In genomic region chr11:123193742-123194141, GRCh38 we compare ENCODE assay signal across 11 cellular contexts. TPM values are rescaled to one million over a fixed set of nuclear protein-coding genes. Genes with fewer than 3 reads are reported as not detected.
DNase-seq lines count a peak whose midpoint lies in the region; ATAC-seq and TF ChIP-seq lines count a peak whose summit lies in the region.
"Had no signal": no experiment of that assay in that cellular context is flagged by ENCODE, and none has a peak within 500 bp of the region (broad histone marks: within the 10 kb centered on the region; RNA-seq: fewer than 3 reads in every experiment).

No MANE protein-coding gene starts in this region.

- no peaks in the 10 kb centered on the region for H3K9me3 Mint-ChIP-seq in mesothelial cell of epicardium
- no peaks in the 10 kb centered on the region for H3K9me3 Mint-ChIP-seq in activated T-helper 2 cell treated with anti-CD3 and anti-CD28 coated beads, Interferon-gamma antibody, Interleukin-2, Interleukin-4, amounts not matched to agents 10 μg/mL and 5 μg/mL and 100 μg/mL, durations not matched to agents 14 hours and 24 hours and 36 hours

- peak overlapping the region; percentile 67 for H2AK5ac ChIP-seq in IMR-90 (ENCODE audit: low read depth, low read length)

- POLR2A ChIA-PET in IMR-90 (lab: Charles Lee; ENCODE audit: unreplicated experiment) = interaction anchor here (0.9 kb wide), 1 partner anchor 132 kb away, joined by 4 read pairs; the partner anchor contains the start of gene HSPA8

- H3K14ac ChIP-seq in IMR-90 (replicated peaks; ENCODE audit: low read depth, low read length) = peak overlapping the region; percentile 89

- peak overlapping the region; percentile 95 for H4K91ac ChIP-seq in IMR-90 (ENCODE audit: insufficient read depth, low read depth, low read length)

- H3K79me1 ChIP-seq in IMR-90 (ENCODE audit: low read depth in 1 of 2, low read length in 2 of 2) = peaks cover 3 to 59% of the 10 kb centered on the region in 2 experiments; a peak in 3 of 4 replicates

- intact Hi-C loops in IMR-90 (cut with micrococcal nuclease) = loop anchor here (2.0 to 5.0 kb wide), 2 partner anchors 53 to 81 kb away; no protein-coding TSS in a partner anchor
- intact Hi-C loops in transverse colon (cut with DNase I; ENCODE audit: low total_unique reads) = no loop called here
- intact Hi-C loops in activated T-helper 2 cell treated with anti-CD3 and anti-CD28 coated beads, Interferon-gamma antibody, Interleukin-2, Interleukin-4, amounts not matched to agents 10 μg/mL and 5 μg/mL and 100 μg/mL, durations not matched to agents 14 hours and 24 hours and 36 hours (cut with micrococcal nuclease) = loop anchor here (10.0 kb wide), 1 partner anchor 209 kb away; the partner anchor contains the start of gene BSX

- H3K4me1 ChIP-seq in IMR-90 (ENCODE audit: control insufficient read depth, insufficient read depth, low read length) = peaks cover 24% of the 10 kb centered on the region
- H3K4me1 ChIP-seq in transverse colon = peaks cover 0 to 26% (median 12%) of the 10 kb centered on the region in 4 donors

- H3K27ac ChIP-seq in IMR-90 (ENCODE audit: insufficient read depth, low read length) (peak overlapping the region; percentile 93), coronary artery (peak overlapping the region in 1 of 2 donors; percentile 51), transverse colon (peak overlapping the region; percentile 83 to 93 (median 86))

- H3K9me1 ChIP-seq in IMR-90 (ENCODE audit: insufficient read depth, low read length) = peaks cover 18% of the 10 kb centered on the region

- H2BK5ac ChIP-seq in IMR-90 (ENCODE audit: low read depth, low read length, poor library complexity, severe bottlenecking) = peak overlapping the region; percentile 86

- H3K9me3 ChIP-seq in IMR-90 (ENCODE audit: control insufficient read depth, insufficient read depth, low read length) (no peaks in the 10 kb centered on the region), transverse colon (no peaks in the 10 kb centered on the region)

- no TSS peak for BruUV-seq in IMR-90 (replicated peaks; lab: Mats Ljungman, UMichigan)

- H3K27ac Mint-ChIP-seq in mesothelial cell of epicardium = peak overlapping the region; percentile 85
- H3K27ac Mint-ChIP-seq in activated T-helper 2 cell treated with anti-CD3 and anti-CD28 coated beads, Interferon-gamma antibody, Interleukin-2, Interleukin-4, amounts not matched to agents 10 μg/mL and 5 μg/mL and 100 μg/mL, durations not matched to agents 14 hours and 24 hours and 36 hours = no peak overlapping the region

- H3K23ac ChIP-seq in IMR-90 (ENCODE audit: low read depth, low read length) = peak overlapping the region; percentile 78

- H4K20me1 ChIP-seq in IMR-90 (ENCODE audit: insufficient read depth, low read length) = peaks cover 4% of the 10 kb centered on the region

- H3K9ac ChIP-seq in IMR-90 (ENCODE audit: low read depth, low read length) = peak overlapping the region; percentile 98

- H3K27me3 Mint-ChIP-seq in mesothelial cell of epicardium (ENCODE audit: low read depth) = peaks cover 70% of the 10 kb centered on the region
- H3K27me3 Mint-ChIP-seq in activated T-helper 2 cell treated with anti-CD3 and anti-CD28 coated beads, Interferon-gamma antibody, Interleukin-2, Interleukin-4, amounts not matched to agents 10 μg/mL and 5 μg/mL and 100 μg/mL, durations not matched to agents 14 hours and 24 hours and 36 hours (ENCODE audit: low read depth) = peaks cover 69% of the 10 kb centered on the region

- peak overlapping the region; percentile 98 for H2BK120ac ChIP-seq in IMR-90 (ENCODE audit: low read depth, low read length)

- peak overlapping the region; percentile 72 for H3K4me2 ChIP-seq in IMR-90 (ENCODE audit: low read depth, low read length)

- H3K36me3 ChIP-seq in IMR-90 (ENCODE audit: control insufficient read depth, insufficient read depth, low read length) (peaks cover 16% of the 10 kb centered on the region), transverse colon (no peaks in the 10 kb centered on the region)

- H3K36me3 Mint-ChIP-seq in mesothelial cell of epicardium = no peaks in the 10 kb centered on the region
- H3K36me3 Mint-ChIP-seq in activated T-helper 2 cell treated with anti-CD3 and anti-CD28 coated beads, Interferon-gamma antibody, Interleukin-2, Interleukin-4, amounts not matched to agents 10 μg/mL and 5 μg/mL and 100 μg/mL, durations not matched to agents 14 hours and 24 hours and 36 hours (ENCODE audit: low read depth) = no peaks in the 10 kb centered on the region

- peak overlapping the region; percentile 77 for H3K4me3 Mint-ChIP-seq in mesothelial cell of epicardium
- H3K4me3 Mint-ChIP-seq in activated T-helper 2 cell treated with anti-CD3 and anti-CD28 coated beads, Interferon-gamma antibody, Interleukin-2, Interleukin-4, amounts not matched to agents 10 μg/mL and 5 μg/mL and 100 μg/mL, durations not matched to agents 14 hours and 24 hours and 36 hours (ENCODE audit: low read depth) = no peak overlapping the region

- TF ChIP-seq POLR2A in IMR-90 (IDR thresholded peaks at IDR 0.05; ENCODE audit: low read depth, low read length) (0 out of 2 replicates have a peak, but pooled peaks have one; percentile 3), transverse colon (IDR thresholded peaks at IDR 0.05) (no peak)

- peak overlapping the region; percentile 97 for H2AK9ac ChIP-seq in IMR-90 (replicated peaks; ENCODE audit: low read depth, low read length, poor library complexity)

- CTCF ChIA-PET in IMR-90 (lab: Yijun Ruan, JAX) = interaction anchor here (0.8 to 1.7 kb wide), 3 partner anchors 30 to 67 kb away, joined by 3 to 11 read pairs (median 3); no protein-coding TSS in a partner anchor

- H2BK15ac ChIP-seq in IMR-90 (ENCODE audit: low read depth, low read length) = peak overlapping the region; percentile 51; the same call in 2 of the 3 replicates

- no peak for TF ChIP-seq RAD21 in IMR-90 (IDR thresholded peaks at IDR 0.05; ENCODE audit: low read length)

- no peak for TF ChIP-seq CTCF in IMR-90 (conservative IDR thresholded peaks at IDR 0.05; ENCODE audit: low read depth, low read length)
- no peak for TF ChIP-seq CTCF in coronary artery (IDR thresholded peaks at IDR 0.05)
- TF ChIP-seq CTCF in mesothelial cell of epicardium (IDR thresholded peaks at IDR 0.05; ENCODE audit: unreplicated experiment) = no peak
- TF ChIP-seq CTCF in transverse colon (IDR thresholded peaks at IDR 0.05) = no peak

- in situ Hi-C loops in IMR-90 (cut with MboI; ENCODE audit: low sequenced_read_pairs) = loop anchor here (25.0 kb wide), 2 partner anchors 506 to 1006 kb away; no protein-coding TSS in a partner anchor
- in situ Hi-C loops in transverse colon (cut with MboI; ENCODE audit: low pct_ligation_motif_present in 1 of 4, low pct_unique_long_range_greater_than_20kb in 1 of 4, low sequenced_read_pairs in 3 of 4) = no loop called here

- dilution Hi-C loops in IMR-90 (cut with HindIII; ENCODE audit: low sequenced_read_pairs, unreplicated experiment) = no loop called here

- peaks cover 28% of the 10 kb centered on the region for H3K4me1 Mint-ChIP-seq in mesothelial cell of epicardium
- peaks cover 9% of the 10 kb centered on the region for H3K4me1 Mint-ChIP-seq in activated T-helper 2 cell treated with anti-CD3 and anti-CD28 coated beads, Interferon-gamma antibody, Interleukin-2, Interleukin-4, amounts not matched to agents 10 μg/mL and 5 μg/mL and 100 μg/mL, durations not matched to agents 14 hours and 24 hours and 36 hours (ENCODE audit: low read depth)

- no peaks in the 10 kb centered on the region for H3K27me3 ChIP-seq in IMR-90 (ENCODE audit: control insufficient read depth, insufficient read depth, low read length)
- H3K27me3 ChIP-seq in transverse colon = peaks cover 66% of the 10 kb centered on the region

- ATAC-seq in IMR-90 (ENCODE audit: low read depth) = peak; percentile 11
- ATAC-seq: activated CD4-positive, CD25-positive, alpha-beta regulatory T cell treated with anti-CD3 and anti-CD28 coated beads, Interleukin-2, amount 50 U/mL, for 24 hours had no signal

- peak overlapping the region; percentile 91 for H3K4ac ChIP-seq in IMR-90 (ENCODE audit: low read depth, low read length)

- DNase-seq in IMR-90 (no peak), coronary artery (ENCODE audit: low spot score) (peak; percentile 52), mesothelial cell of epicardium (ENCODE audit: low spot score in 2 of 2, unreplicated experiment in 2 of 2) (no peak), transverse colon (no peak), mesenteric fat pad (ENCODE audit: low spot score) (no peak), T1000 (lab: John Stamatoyannopoulos, UW) (no peak), NCI-H1048 (lab: John Stamatoyannopoulos, UW) (no peak)
- DNase-seq in activated T-helper 2 cell treated with anti-CD3 and anti-CD28 coated beads, Interferon-gamma antibody, Interleukin-2, Interleukin-4, amounts not matched to agents 10 μg/mL and 5 μg/mL and 100 μg/mL, durations not matched to agents 14 hours and 24 hours and 36 hours (ENCODE audit: low spot score) = no peak
- DNase-seq: amygdala, MV-4-11 had no signal

- peak overlapping the region; percentile 16; the same call in 1 of the 2 replicates for H2BK20ac ChIP-seq in IMR-90 (ENCODE audit: low read depth, low read length)

- peak overlapping the region; percentile 94 for H2AFZ ChIP-seq in IMR-90 (replicated peaks; ENCODE audit: low read length, poor library complexity)

- H3K4me3 ChIP-seq in IMR-90 (ENCODE audit: insufficient read depth, low read depth, low read length) = peak overlapping the region; percentile 73
- peak overlapping the region; percentile 72 for H3K4me3 ChIP-seq in coronary artery
- H3K4me3 ChIP-seq in transverse colon = peak overlapping the region; percentile 30 to 51 (median 39)

- 0% methylated on average over 1 of the region's 4 CpGs; no CpG with 5 or more reads in 1 of the 2 experiments for WGBS in IMR-90 (ENCODE audit: extremely low coverage in 2 of 2, insufficient read length in 1 of 2), 2 experiments
- whole genome bisulfite sequencing in transverse colon (ENCODE audit: low coverage in 1 of 2), 2 donors = 20 to 67% methylated on average over 2 to 4 of the region's 4 CpGs

- H4K8ac ChIP-seq in IMR-90 (ENCODE audit: low read depth in 2 of 2, low read length in 2 of 2) = peak overlapping the region; percentile 79 to 91

- H3K18ac ChIP-seq in IMR-90 (ENCODE audit: low read depth, low read length) = peak overlapping the region; percentile 88

- no peak for TF ChIP-seq EP300 in transverse colon (IDR thresholded peaks at IDR 0.05; ENCODE audit: low read depth)

- H3K56ac ChIP-seq in IMR-90 (ENCODE audit: extremely low read depth, insufficient read depth, low read length) = peak overlapping the region; percentile 97

- peak overlapping the region; percentile 55 for H4K5ac ChIP-seq in IMR-90 (ENCODE audit: low read depth, low read length)

RNA-seq across cellular contexts. Expression of gene CLMP, which starts 1.3 kb away (rescaled TPM):
- total RNA-seq in IMR-90 (2012; rRNA removed) (54.7 and 56.1 TPM in 2 replicates), mesothelial cell of epicardium (16.3 to 18.9 TPM (median 18.0 TPM) in 3 replicates), transverse colon (10 to 100 TPM; 23.6 to 49.4 (median 38.0) TPM), mesenteric fat pad (199 TPM)
- polyA plus RNA-seq in IMR-90 (2012; rRNA removed) = 78.9 and 95.7 TPM in 2 replicates
- polyA plus RNA-seq in IMR-90 (2012; cell fraction: cytosol; rRNA removed) = 50.5 and 121 TPM in 2 replicates
- polyA plus RNA-seq in IMR-90 (2012; cell fraction: nucleus; rRNA removed; ENCODE audit: low replicate concordance) = 20.7 and 92.9 TPM in 2 replicates
- total RNA-seq in activated T-helper 2 cell treated with anti-CD3 and anti-CD28 coated beads, Interferon-gamma antibody, Interleukin-2, Interleukin-4, amounts not matched to agents 10 μg/mL and 5 μg/mL and 100 μg/mL, durations not matched to agents 14 hours and 24 hours and 36 hours = 0.05 and 0.11 TPM in 2 replicates

Comparison
In these comparisons a context has a peak if more than half of its experiments do, and no peak if none do; other contexts are left out.
1. RNA of gene CLMP, which starts 1.3 kb away (total RNA-seq): 199 TPM in mesenteric fat pad (single experiment), 54.7 to 56.1 TPM in IMR-90, 23.6 to 49.4 TPM in transverse colon and 16.3 to 18.9 TPM in mesothelial cell of epicardium; 0.05 to 0.11 TPM in activated T-helper 2 cell treated with anti-CD3 and anti-CD28 coated beads, Interferon-gamma antibody, Interleukin-2, Interleukin-4, amounts not matched to agents 10 μg/mL and 5 μg/mL and 100 μg/mL, durations not matched to agents 14 hours and 24 hours and 36 hours; every median in the first group is over 10 times any median in the second.
2. Peak in every context shown above with its lines, with median percentiles within 50 percentile points of each other: H3K4me3 ChIP-seq.